ENCODE assay signal across 8 cellular contexts in genomic region chr5:77774981-77775772, GRCh38. TPM values are rescaled to one million over a fixed set of nuclear protein-coding genes. Genes with fewer than 3 reads are reported as not detected.
A peak's percentile ranks its signal among the peaks of the same experiment; 100 is the strongest.
DNase-seq lines count a peak whose midpoint lies in the region; ATAC-seq and TF ChIP-seq lines count a peak whose summit lies in the region.

No MANE protein-coding gene starts in this region.

- intact Hi-C loops in activated CD4-positive, alpha-beta T cell treated with anti-CD3 and anti-CD28 coated beads, Interleukin-2, amount 10 ng/mL, durations not matched to agents 24 days and 14 days (cut with micrococcal nuclease), result loop anchor here (5.0 to 10.0 kb wide), 4 partner anchors 128 to 1210 kb away; partner anchors contain the start of genes ARSB, SCAMP1 and WDR41

- peak; percentile 10 for ATAC-seq in HG03039 (IDR thresholded peaks at IDR 0.05; ENCODE audit: unreplicated experiment)

- peak overlapping the region; percentile 98 for H3K27ac Mint-ChIP-seq in activated CD4-positive, alpha-beta T cell treated with anti-CD3 and anti-CD28 coated beads, Interleukin-2, amount 10 ng/mL, durations not matched to agents 24 days and 14 days

- H3K36me3 Mint-ChIP-seq in activated CD4-positive, alpha-beta T cell treated with anti-CD3 and anti-CD28 coated beads, Interleukin-2, amount 10 ng/mL, durations not matched to agents 24 days and 14 days (ENCODE audit: low read depth), result peaks cover 32% of the 10 kb centered on the region

- DNase-seq in activated CD4-positive, alpha-beta T cell treated with anti-CD3 and anti-CD28 coated beads, Interleukin-2, amount 10 ng/mL, durations not matched to agents 24 days and 14 days, result no peak
- no peak for DNase-seq in activated CD4-positive, alpha-beta T cell treated with anti-CD3 and anti-CD28 coated beads, Interleukin-2, amount 50 U/mL, for 1 hour
- DNase-seq in UCSD-AML1 (lab: John Stamatoyannopoulos, UW; ENCODE audit: unreplicated experiment), result peak; percentile 67
- DNase-seq in fibroblast of the conjunctiva (ENCODE audit: low read depth), result peak; percentile 3
- no peak for DNase-seq in retinal pigment epithelial cell (ENCODE audit: low read depth)
- DNase-seq in NCI-H446 treated with DMSO at 0.1 percent for 48 hours (lab: John Stamatoyannopoulos, UW), result no peak
- no peak for DNase-seq in NCI-H524 treated with DMSO at 0.1 percent for 48 hours (lab: John Stamatoyannopoulos, UW)

- H3K4me3 ChIP-seq in retinal pigment epithelial cell (ENCODE audit: low read length), result peak overlapping the region; percentile 79

- H3K9me3 Mint-ChIP-seq in activated CD4-positive, alpha-beta T cell treated with anti-CD3 and anti-CD28 coated beads, Interleukin-2, amount 10 ng/mL, durations not matched to agents 24 days and 14 days, result no peaks in the 10 kb centered on the region

- H3K27me3 Mint-ChIP-seq in activated CD4-positive, alpha-beta T cell treated with anti-CD3 and anti-CD28 coated beads, Interleukin-2, amount 10 ng/mL, durations not matched to agents 24 days and 14 days, result no peaks in the 10 kb centered on the region

- H3K4me3 Mint-ChIP-seq in activated CD4-positive, alpha-beta T cell treated with anti-CD3 and anti-CD28 coated beads, Interleukin-2, amount 10 ng/mL, durations not matched to agents 24 days and 14 days, result peak overlapping the region; percentile 96

- no peak for TF ChIP-seq CTCF in retinal pigment epithelial cell (conservative IDR thresholded peaks at IDR 0.05; ENCODE audit: low read depth, low read length)

- H3K4me1 Mint-ChIP-seq in activated CD4-positive, alpha-beta T cell treated with anti-CD3 and anti-CD28 coated beads, Interleukin-2, amount 10 ng/mL, durations not matched to agents 24 days and 14 days, result peaks cover 42% of the 10 kb centered on the region

RNA-seq across cellular contexts. Expression of gene TBCA, which starts 1.0 kb away (rescaled TPM):
- 199 and 207 TPM in 2 replicates for total RNA-seq in activated CD4-positive, alpha-beta T cell treated with anti-CD3 and anti-CD28 coated beads, Interleukin-2, amount 10 ng/mL, durations not matched to agents 24 days and 14 days

Comparison
In these comparisons a context has a peak if more than half of its experiments do, and no peak if none do; other contexts are left out.
1. DNase-seq: peak in UCSD-AML1 (single experiment) and fibroblast of the conjunctiva (single experiment); none in activated CD4-positive, alpha-beta T cell treated with anti-CD3 and anti-CD28 coated beads, Interleukin-2, amount 10 ng/mL, durations not matched to agents 24 days and 14 days (single experiment), activated CD4-positive, alpha-beta T cell treated with anti-CD3 and anti-CD28 coated beads, Interleukin-2, amount 50 U/mL, for 1 hour (single experiment), retinal pigment epithelial cell (single experiment), NCI-H446 treated with DMSO at 0.1 percent for 48 hours (single experiment) and NCI-H524 treated with DMSO at 0.1 percent for 48 hours (single experiment).